8 cellular contexts compared by ENCODE assay signal in the genomic region with DNA sequence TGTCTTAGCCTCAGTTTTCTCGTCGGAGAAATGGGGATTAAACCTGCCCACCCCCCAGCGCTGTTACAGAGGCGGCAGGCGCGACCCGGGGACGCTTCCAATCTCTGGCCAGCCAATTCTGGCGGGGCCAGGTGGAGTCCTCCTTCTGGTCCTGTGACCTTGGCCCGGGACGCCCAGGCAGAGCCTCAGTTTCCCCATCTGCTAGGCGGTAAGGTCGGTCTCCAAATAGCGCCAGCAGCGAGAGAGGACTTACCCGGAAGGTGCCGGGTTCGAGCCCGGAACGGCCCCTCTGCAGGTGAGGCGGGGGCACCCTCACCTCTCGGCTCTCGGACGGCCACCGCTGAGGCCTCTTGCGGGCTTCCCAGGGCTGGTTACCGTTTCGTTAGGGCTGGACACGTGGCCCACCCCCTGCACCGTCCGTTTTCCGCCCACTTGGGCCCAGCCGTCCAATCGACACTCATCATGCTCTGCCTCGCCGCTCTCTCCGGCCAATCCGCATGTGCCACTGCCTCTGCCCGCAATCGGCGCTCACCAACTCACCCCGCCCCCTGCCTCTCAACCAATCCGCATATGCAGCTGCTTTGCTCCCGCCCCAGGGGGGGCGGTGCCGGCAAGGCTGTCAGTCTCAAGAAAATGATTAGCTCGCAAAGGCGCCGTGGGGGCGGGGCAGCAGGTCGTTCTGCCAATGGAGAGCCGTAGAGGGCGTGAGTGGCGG. TPM values are rescaled to one million over a fixed set of nuclear protein-coding genes. Genes with fewer than 3 reads are reported as not detected.
DNase-seq lines count a peak whose midpoint lies in the region; ATAC-seq and TF ChIP-seq lines count a peak whose summit lies in the region.

A gene with protein sequence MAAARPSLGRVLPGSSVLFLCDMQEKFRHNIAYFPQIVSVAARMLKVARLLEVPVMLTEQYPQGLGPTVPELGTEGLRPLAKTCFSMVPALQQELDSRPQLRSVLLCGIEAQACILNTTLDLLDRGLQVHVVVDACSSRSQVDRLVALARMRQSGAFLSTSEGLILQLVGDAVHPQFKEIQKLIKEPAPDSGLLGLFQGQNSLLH (minus strand): TSS at position 384 of the 715 bp plus-strand sequence. CDS start 5,156 bp downstream, outside the sequence.

- H3K4me1 Mint-ChIP-seq in activated naive CD8-positive, alpha-beta T cell (ENCODE audit: low read depth) = peaks cover 24% of the 10 kb centered on the region

- ATAC-seq in HG02623 (IDR thresholded peaks at IDR 0.05; ENCODE audit: unreplicated experiment) = peak; percentile 86

- no peaks in the 10 kb centered on the region for H3K36me3 Mint-ChIP-seq in activated naive CD8-positive, alpha-beta T cell

- no peaks in the 10 kb centered on the region for H3K9me3 Mint-ChIP-seq in activated naive CD8-positive, alpha-beta T cell (ENCODE audit: low read depth)

- no peak for TF ChIP-seq CTCF in GM10248 (IDR thresholded peaks at IDR 0.05; ENCODE audit: control extremely low read depth, extremely low read depth, low read depth, missing control alignments)

- CTCF ChIA-PET in GM10248 (lab: Yijun Ruan, JAX) = interaction anchor here (1.0 to 2.7 kb wide), 3 partner anchors 43 to 301 kb away, joined by 3 to 25 read pairs (median 3); no protein-coding TSS in a partner anchor

- peak within 1 kb of the TSS; percentile 73 for H3K27ac ChIP-seq in temporal lobe (ENCODE audit: low read depth, low read length)

- DNase-seq in GM10248 (ENCODE audit: extremely low spot score) (peak; percentile 100), NCI-H1105 (lab: John Stamatoyannopoulos, UW) (peak; percentile 100), SKM-1 treated with dmso at 0.1 percent for 144 hours (lab: John Stamatoyannopoulos, UW; ENCODE audit: unreplicated experiment) (peak; percentile 92), glomerular endothelial cell (ENCODE audit: extremely low read depth, low read depth, low spot score) (peak; percentile 89), occipital lobe (lab: John Stamatoyannopoulos, UW) (peak; percentile 100)

- H3K27ac Mint-ChIP-seq in activated naive CD8-positive, alpha-beta T cell = peak within 1 kb of the TSS; percentile 87

- H3K4me3 Mint-ChIP-seq in activated naive CD8-positive, alpha-beta T cell = peak within 1 kb of the TSS; percentile 89

- no peaks in the 10 kb centered on the region for H3K27me3 Mint-ChIP-seq in activated naive CD8-positive, alpha-beta T cell

- POLR2A ChIA-PET in GM10248 (lab: Yijun Ruan, JAX) = interaction anchor here (0.7 to 1.0 kb wide), 5 partner anchors 15 to 122 kb away, joined by 3 to 9 read pairs (median 4); a partner anchor contains a TSS

RNA-seq across cellular contexts. Expression of the gene that starts here (rescaled TPM):
- total RNA-seq in glomerular endothelial cell (52.1 and 73.1 TPM in 2 replicates), occipital lobe (13.7 TPM), temporal lobe (6.9 TPM)

Comparison
In these comparisons a context has a peak if more than half of its experiments do, and no peak if none do; other contexts are left out.
1. Peak in every context shown above with its lines: DNase-seq, ATAC-seq and H3K27ac ChIP-seq.